1 cellular context compared by ENCODE assay signal in the genomic region with DNA sequence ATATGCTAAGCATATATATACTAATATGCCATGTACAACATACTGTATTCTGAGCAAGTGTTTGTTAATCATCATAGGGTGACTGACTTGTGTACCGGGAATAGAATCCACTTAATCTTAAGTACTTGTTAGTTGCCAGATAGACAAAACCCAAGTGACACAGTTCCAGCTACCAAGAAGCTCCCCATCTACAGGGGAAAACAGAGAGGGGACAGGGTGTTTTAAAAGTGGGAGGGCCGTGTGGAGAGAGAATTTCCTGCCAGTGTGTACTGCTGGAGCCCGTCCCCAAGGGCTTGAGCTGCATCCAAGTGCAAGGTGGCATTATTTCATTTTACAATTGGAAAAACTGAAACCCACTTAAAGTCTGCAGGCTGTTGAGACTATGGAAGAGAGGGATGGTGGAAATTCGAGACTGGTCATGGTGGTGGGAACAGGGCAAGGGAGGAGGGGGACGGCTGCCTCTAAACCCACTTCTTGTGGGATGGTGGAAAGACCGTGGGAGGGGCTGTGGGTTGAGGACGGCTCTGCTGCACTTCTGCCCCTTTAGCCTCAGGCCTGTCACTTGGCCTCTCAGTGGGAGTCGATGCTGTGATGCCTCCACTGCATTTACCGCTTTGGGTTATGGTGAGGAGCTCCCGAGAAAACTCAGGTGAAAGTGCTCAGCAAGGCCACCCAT.
TF ChIP-seq lines count a peak whose summit lies in the region.

No MANE protein-coding gene starts in this region.

TF ChIP-seq in K562, 482 proteins besides CTCF, POLR2A, EP300 and RAD21 (continued from another document):
- TF ChIP-seq, protein P1, sequence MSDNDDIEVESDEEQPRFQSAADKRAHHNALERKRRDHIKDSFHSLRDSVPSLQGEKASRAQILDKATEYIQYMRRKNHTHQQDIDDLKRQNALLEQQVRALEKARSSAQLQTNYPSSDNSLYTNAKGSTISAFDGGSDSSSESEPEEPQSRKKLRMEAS (CRISPR knock-in tag; IDR thresholded peaks at IDR 0.05): no peak
- TF ChIP-seq, protein P2, sequence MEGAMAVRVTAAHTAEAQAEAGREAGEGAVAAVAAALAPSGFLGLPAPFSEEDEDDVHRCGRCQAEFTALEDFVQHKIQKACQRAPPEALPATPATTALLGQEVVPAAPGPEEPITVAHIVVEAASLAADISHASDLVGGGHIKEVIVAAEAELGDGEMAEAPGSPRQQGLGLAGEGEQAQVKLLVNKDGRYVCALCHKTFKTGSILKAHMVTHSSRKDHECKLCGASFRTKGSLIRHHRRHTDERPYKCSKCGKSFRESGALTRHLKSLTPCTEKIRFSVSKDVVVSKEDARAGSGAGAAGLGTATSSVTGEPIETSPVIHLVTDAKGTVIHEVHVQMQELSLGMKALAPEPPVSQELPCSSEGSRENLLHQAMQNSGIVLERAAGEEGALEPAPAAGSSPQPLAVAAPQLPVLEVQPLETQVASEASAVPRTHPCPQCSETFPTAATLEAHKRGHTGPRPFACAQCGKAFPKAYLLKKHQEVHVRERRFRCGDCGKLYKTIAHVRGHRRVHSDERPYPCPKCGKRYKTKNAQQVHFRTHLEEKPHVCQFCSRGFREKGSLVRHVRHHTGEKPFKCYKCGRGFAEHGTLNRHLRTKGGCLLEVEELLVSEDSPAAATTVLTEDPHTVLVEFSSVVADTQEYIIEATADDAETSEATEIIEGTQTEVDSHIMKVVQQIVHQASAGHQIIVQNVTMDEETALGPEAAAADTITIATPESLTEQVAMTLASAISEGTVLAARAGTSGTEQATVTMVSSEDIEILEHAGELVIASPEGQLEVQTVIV (CRISPR knock-in tag; IDR thresholded peaks at IDR 0.05; ENCODE audit: borderline replicate concordance): no peak
- TF ChIP-seq, protein P3, sequence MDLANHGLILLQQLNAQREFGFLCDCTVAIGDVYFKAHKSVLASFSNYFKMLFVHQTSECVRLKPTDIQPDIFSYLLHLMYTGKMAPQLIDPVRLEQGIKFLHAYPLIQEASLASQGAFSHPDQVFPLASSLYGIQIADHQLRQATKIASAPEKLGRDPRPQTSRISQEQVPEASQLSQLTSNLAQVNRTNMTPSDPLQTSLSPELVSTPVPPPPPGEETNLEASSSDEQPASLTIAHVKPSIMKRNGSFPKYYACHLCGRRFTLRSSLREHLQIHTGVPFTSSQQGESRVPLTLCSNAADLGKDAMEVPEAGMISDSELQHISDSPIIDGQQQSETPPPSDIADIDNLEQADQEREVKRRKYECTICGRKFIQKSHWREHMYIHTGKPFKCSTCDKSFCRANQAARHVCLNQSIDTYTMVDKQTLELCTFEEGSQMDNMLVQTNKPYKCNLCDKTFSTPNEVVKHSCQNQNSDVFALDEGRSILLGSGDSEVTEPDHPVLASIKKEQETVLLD (IDR thresholded peaks at IDR 0.05): no peak
- no peak for TF ChIP-seq ZNF644 (tag; IDR thresholded peaks at IDR 0.05; ENCODE audit: low read depth)
